Comparison of ENCODE assay signal across 27 cellular contexts in the genomic region with DNA sequence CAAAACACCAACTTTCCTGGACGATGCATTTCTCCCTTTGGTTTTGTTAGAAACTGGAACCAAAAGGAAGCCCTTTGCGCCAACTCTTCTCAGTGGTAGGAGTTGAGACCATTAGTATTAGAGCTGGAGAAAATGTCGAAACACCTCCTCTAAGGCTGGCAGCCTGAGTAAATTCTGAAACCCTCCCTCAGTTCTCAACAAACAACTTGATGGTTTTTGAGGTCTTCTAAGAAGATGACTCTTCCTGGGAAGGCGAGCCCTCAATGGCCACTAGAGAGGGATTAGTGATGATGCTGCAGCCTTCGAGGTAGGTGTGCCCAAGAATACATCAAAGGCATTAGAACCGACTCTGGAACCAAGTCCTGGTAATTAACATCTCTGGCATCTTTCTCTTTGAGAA.
DNase-seq lines count a peak whose midpoint lies in the region; ATAC-seq and TF ChIP-seq lines count a peak whose summit lies in the region.
"Had no signal": no experiment of that assay in that cellular context is flagged by ENCODE, and none has a peak within 500 bp of the region (broad histone marks: within the 10 kb centered on the region; RNA-seq: fewer than 3 reads in every experiment).

No MANE protein-coding gene starts in this region.

- H3K4me3 ChIP-seq in CD4-positive, CD25-positive, alpha-beta regulatory T cell (ENCODE audit: low read depth, low read length) = no peak overlapping the region
- no peak overlapping the region for H3K4me3 ChIP-seq in left lung
- H3K4me3 ChIP-seq in A673 (ENCODE audit: low read depth, low read length, poor library complexity, severe bottlenecking) = no peak overlapping the region
- H3K4me3 ChIP-seq: body of pancreas, pancreas, PC-9, stomach, tibial nerve had no signal

- H3K4me1 ChIP-seq in CD4-positive, CD25-positive, alpha-beta regulatory T cell (ENCODE audit: control insufficient read depth, insufficient read depth, low read length, poor library complexity, severe bottlenecking) = peaks cover 37% of the 10 kb centered on the region
- H3K4me1 ChIP-seq in left lung = peaks cover 0 to 35% of the 10 kb centered on the region in 2 donors
- peaks cover 9% of the 10 kb centered on the region for H3K4me1 ChIP-seq in A673 (ENCODE audit: insufficient read depth, low read length, poor library complexity, severe bottlenecking)
- H3K4me1 ChIP-seq: body of pancreas, pancreas had no signal

- no peak overlapping the region for H3K4me3 Mint-ChIP-seq in activated CD4-positive, alpha-beta T cell treated with anti-CD3 and anti-CD28 coated beads for 36 hours
- H3K4me3 Mint-ChIP-seq in CD4-positive, CD25-positive, alpha-beta regulatory T cell = peak overlapping the region in 1 of 4 donors; percentile 10
- H3K4me3 Mint-ChIP-seq in T-cell = peak overlapping the region in 1 of 3 donors; percentile 28
- H3K4me3 Mint-ChIP-seq: HFFc6, nephron progenitor cell had no signal

- H3K36me3 ChIP-seq in CD4-positive, CD25-positive, alpha-beta regulatory T cell (ENCODE audit: control insufficient read depth, insufficient read depth, low read length) = no peaks in the 10 kb centered on the region
- H3K36me3 ChIP-seq in left lung = no peaks in the 10 kb centered on the region
- no peaks in the 10 kb centered on the region for H3K36me3 ChIP-seq in A673 (ENCODE audit: insufficient read depth, low read length, poor library complexity, severe bottlenecking)
- H3K36me3 ChIP-seq: pancreas, stomach, tibial nerve had no signal

- peak overlapping the region; percentile 49 for H3K27ac Mint-ChIP-seq in activated CD4-positive, alpha-beta T cell treated with anti-CD3 and anti-CD28 coated beads for 36 hours
- peak overlapping the region; percentile 53 to 98 (median 97) for H3K27ac Mint-ChIP-seq in CD4-positive, CD25-positive, alpha-beta regulatory T cell
- H3K27ac Mint-ChIP-seq in T-cell = peak overlapping the region; percentile 92 to 97
- H3K27ac Mint-ChIP-seq: HFFc6, nephron progenitor cell had no signal

- ATAC-seq in activated CD4-positive, alpha-beta T cell treated with anti-CD3 and anti-CD28 coated beads for 36 hours = peak; percentile 31
- no peak for ATAC-seq in CD4-positive, CD25-positive, alpha-beta regulatory T cell (ENCODE audit: low read depth in 2 of 2)
- ATAC-seq in T-cell (replicated peaks in 1 of 4) (no peak), left lung (peak; percentile 12)
- ATAC-seq: body of pancreas, foreskin keratinocyte, pancreas, right cardiac atrium had no signal

- H3K9me3 Mint-ChIP-seq in activated CD4-positive, alpha-beta T cell treated with anti-CD3 and anti-CD28 coated beads for 36 hours (ENCODE audit: low read depth) = no peaks in the 10 kb centered on the region
- H3K9me3 Mint-ChIP-seq in CD4-positive, CD25-positive, alpha-beta regulatory T cell = no peaks in the 10 kb centered on the region
- no peaks in the 10 kb centered on the region for H3K9me3 Mint-ChIP-seq in T-cell
- H3K9me3 Mint-ChIP-seq: HFFc6 had no signal

- no peaks in the 10 kb centered on the region for H3K9me3 ChIP-seq in CD4-positive, CD25-positive, alpha-beta regulatory T cell (ENCODE audit: control insufficient read depth in 2 of 2, low read length in 2 of 2)
- no peaks in the 10 kb centered on the region for H3K9me3 ChIP-seq in left lung
- no peaks in the 10 kb centered on the region for H3K9me3 ChIP-seq in A673 (ENCODE audit: low read depth, low read length, poor library complexity, severe bottlenecking)
- H3K9me3 ChIP-seq: body of pancreas, pancreas, stomach, tibial nerve had no signal

- peak; percentile 55 for DNase-seq in activated CD4-positive, alpha-beta T cell treated with anti-CD3 and anti-CD28 coated beads for 36 hours
- DNase-seq in activated CD4-positive, alpha-beta T cell treated with anti-CD3 and anti-CD28 coated beads, Interleukin-2, amount 50 U/mL, for 1 hour = no peak
- DNase-seq in CD4-positive, CD25-positive, alpha-beta regulatory T cell = no peak
- DNase-seq in T-cell = no peak
- no peak for DNase-seq in left lung
- DNase-seq in A673 (ENCODE audit: low spot score) = no peak
- no peak for DNase-seq in cardiac septum (ENCODE audit: low spot score)
- DNase-seq in NCI-H187 (lab: John Stamatoyannopoulos, UW) = no peak
- DNase-seq: activated CD4-positive, alpha-beta T cell treated with anti-CD3 and anti-CD28 coated beads for 1 hour; activated CD8-positive, alpha-beta memory T cell treated with anti-CD3 and anti-CD28 coated beads, Interleukin-2, amount 50 U/mL, for 48 hours; activated naive CD4-positive, alpha-beta T cell treated with anti-CD3 and anti-CD28 coated beads, Interleukin-2, amount 50 U/mL, for 16 hours; body of pancreas; COR-L47; DND-41; foreskin keratinocyte; HFFc6; Karpas-422; midbrain; NCI-H1092; NCI-H2029 treated with DMSO at 0.1 percent for 48 hours; nephron progenitor cell; pancreas; PC-9; right cardiac atrium; SHP77; stomach had no signal

- peaks cover 95% of the 10 kb centered on the region for H3K4me1 Mint-ChIP-seq in activated CD4-positive, alpha-beta T cell treated with anti-CD3 and anti-CD28 coated beads for 36 hours
- peaks cover 21 to 94% (median 39%) of the 10 kb centered on the region in 4 donors for H3K4me1 Mint-ChIP-seq in CD4-positive, CD25-positive, alpha-beta regulatory T cell
- H3K4me1 Mint-ChIP-seq in T-cell = peaks cover 91 to 100% (median 97%) of the 10 kb centered on the region in 3 donors

- BruUV-seq in A673 (replicated peaks; lab: Mats Ljungman, UMichigan) = no TSS peak

- CTCF ChIA-PET in activated CD4-positive, alpha-beta T cell treated with anti-CD3 and anti-CD28 coated beads for 36 hours (lab: Charles Lee) = interaction anchor here (0.7 to 3.0 kb wide), 4 partner anchors 9 to 214 kb away, joined by 3 to 17 read pairs (median 4); no protein-coding TSS in a partner anchor
- CTCF ChIA-PET in T-cell (lab: Charles Lee) = interaction anchor here in 1 of 2 donors (0.9 to 1.1 kb wide), 2 partner anchors 35 to 40 kb away, joined by 3 read pairs; no protein-coding TSS in a partner anchor
- CTCF ChIA-PET in A673 (lab: Charles Lee) = no interaction called here

- POLR2A ChIA-PET in activated CD4-positive, alpha-beta T cell treated with anti-CD3 and anti-CD28 coated beads for 36 hours (lab: Charles Lee) = interaction anchor here (0.6 to 1.2 kb wide), 5 partner anchors 10 to 835 kb away, joined by 3 to 5 read pairs (median 3); no protein-coding TSS in a partner anchor
- POLR2A ChIA-PET in T-cell (lab: Charles Lee) (no interaction called here), A673 (lab: Charles Lee; ENCODE audit: low non-redundant PET) (no interaction called here)

- no peaks in the 10 kb centered on the region for H3K27me3 Mint-ChIP-seq in activated CD4-positive, alpha-beta T cell treated with anti-CD3 and anti-CD28 coated beads for 36 hours
- H3K27me3 Mint-ChIP-seq in CD4-positive, CD25-positive, alpha-beta regulatory T cell = no peaks in the 10 kb centered on the region
- H3K27me3 Mint-ChIP-seq in T-cell = no peaks in the 10 kb centered on the region

- H3K27me3 ChIP-seq in CD4-positive, CD25-positive, alpha-beta regulatory T cell (ENCODE audit: control insufficient read depth, insufficient read depth, low read length) = no peaks in the 10 kb centered on the region
- H3K27me3 ChIP-seq in left lung = no peaks in the 10 kb centered on the region
- H3K27me3 ChIP-seq in A673 (replicated peaks; ENCODE audit: insufficient read depth, low read depth, low read length, poor library complexity) = no peaks in the 10 kb centered on the region
- H3K27me3 ChIP-seq: body of pancreas, foreskin keratinocyte, pancreas, stomach, tibial nerve had no signal

- H3K27ac ChIP-seq in CD4-positive, CD25-positive, alpha-beta regulatory T cell (ENCODE audit: insufficient read depth, low read length, poor library complexity, severe bottlenecking) = no peak overlapping the region
- no peak overlapping the region for H3K27ac ChIP-seq in left lung
- no peak overlapping the region for H3K27ac ChIP-seq in A673 (ENCODE audit: low read depth, low read length, poor library complexity, severe bottlenecking)
- H3K27ac ChIP-seq: body of pancreas, foreskin keratinocyte, pancreas, PC-9, stomach, tibial nerve had no signal

- intact Hi-C loops in activated CD4-positive, alpha-beta T cell treated with anti-CD3 and anti-CD28 coated beads for 36 hours (cut with DNase I, micrococcal nuclease) = loop anchor here in 1 of 2 experiments (1.0 kb wide), 1 partner anchor 211 kb away; no protein-coding TSS in a partner anchor
- intact Hi-C loops in left lung (cut with DNase I) (no loop called here), A673 (cut with micrococcal nuclease; ENCODE audit: unreplicated experiment) (no loop called here), cardiac septum (cut with DNase I) (no loop called here)

- TF ChIP-seq CTCF in left lung (IDR thresholded peaks at IDR 0.05) (no peak), A673 (conservative IDR thresholded peaks at IDR 0.05; ENCODE audit: low read depth, low read length) (no peak)

- H3K36me3 Mint-ChIP-seq in activated CD4-positive, alpha-beta T cell treated with anti-CD3 and anti-CD28 coated beads for 36 hours (ENCODE audit: low read depth) = peaks cover 1% of the 10 kb centered on the region
- no peaks in the 10 kb centered on the region for H3K36me3 Mint-ChIP-seq in CD4-positive, CD25-positive, alpha-beta regulatory T cell
- no peaks in the 10 kb centered on the region for H3K36me3 Mint-ChIP-seq in T-cell

Comparison
In these comparisons a context has a peak if more than half of its experiments do, and no peak if none do; other contexts are left out.
1. ATAC-seq: peak in activated CD4-positive, alpha-beta T cell treated with anti-CD3 and anti-CD28 coated beads for 36 hours (single experiment) and left lung (single experiment); none in CD4-positive, CD25-positive, alpha-beta regulatory T cell (0 of 2) and T-cell (0 of 4).
2. Peak in every context shown above with its lines, with median percentiles within 50 percentile points of each other: H3K27ac Mint-ChIP-seq.